ENCODE assay signal across 16 cellular contexts in genomic region chr9:115766495-115766894, GRCh38.
DNase-seq lines count a peak whose midpoint lies in the region; ATAC-seq and TF ChIP-seq lines count a peak whose summit lies in the region.
"Had no signal": no experiment of that assay in that cellular context is flagged by ENCODE, and none has a peak within 500 bp of the region (broad histone marks: within the 10 kb centered on the region; RNA-seq: fewer than 3 reads in every experiment).

No MANE protein-coding gene starts in this region.

- WGBS in SK-N-SH (ENCODE audit: low lambda C conversion rate): 64% methylated on average over 4 of the region's 4 CpGs

- no peak for TF ChIP-seq RAD21 in SK-N-SH (IDR thresholded peaks at IDR 0.05; ENCODE audit: low read length)

- H3K27ac ChIP-seq in SK-N-SH (ENCODE audit: low read depth in 2 of 2, low read length in 1 of 2) (no peak overlapping the region; a peak in 1 of 4 replicates), neural progenitor cell (no peak overlapping the region)
- H3K27ac ChIP-seq: 22Rv1 had no signal

- H3K27me3 Mint-ChIP-seq in neural progenitor cell (ENCODE audit: insufficient read depth, low read depth): no peaks in the 10 kb centered on the region
- H3K27me3 Mint-ChIP-seq: B cell; CD4-positive, alpha-beta T cell had no signal

- H3K27me3 ChIP-seq in SK-N-SH (ENCODE audit: insufficient read depth) (no peaks in the 10 kb centered on the region), neural progenitor cell (no peaks in the 10 kb centered on the region)

- H3K4me1 Mint-ChIP-seq in neural progenitor cell: no peaks in the 10 kb centered on the region
- H3K4me1 Mint-ChIP-seq: B cell had no signal

- ATAC-seq in SK-N-SH treated with all-trans-retinoic acid at 6 μM for 48 hours (peak; percentile 19; the same call in 1 of the 3 replicates), GM21360 (IDR thresholded peaks at IDR 0.05; ENCODE audit: unreplicated experiment) (no peak), HG03139 (IDR thresholded peaks at IDR 0.05; ENCODE audit: unreplicated experiment) (no peak)
- ATAC-seq: HCT116 had no signal

- H3K9me3 ChIP-seq in SK-N-SH (no peaks in the 10 kb centered on the region), neural progenitor cell (ENCODE audit: low read depth) (no peaks in the 10 kb centered on the region)

- DNase-seq in SK-N-SH (no peak), fibroblast of peridontal ligament (ENCODE audit: extremely low read depth) (peak; percentile 48), neural progenitor cell (ENCODE audit: low spot score) (no peak), hippocampal formation (lab: John Stamatoyannopoulos, UW) (no peak), NCI-H1092 treated with DMSO at 0.1 percent for 48 hours (lab: John Stamatoyannopoulos, UW) (no peak)
- DNase-seq: C1 segment of cervical spinal cord; Calu3; CD4-positive, alpha-beta T cell; DMS 273 treated with DMSO at 0.1 percent for 48 hours; IMR-90 had no signal

- H3K9me3 Mint-ChIP-seq in neural progenitor cell: no peaks in the 10 kb centered on the region
- H3K9me3 Mint-ChIP-seq: CD4-positive, alpha-beta T cell had no signal

- no peak overlapping the region for H3K27ac Mint-ChIP-seq in neural progenitor cell
- H3K27ac Mint-ChIP-seq: B cell; CD4-positive, alpha-beta T cell had no signal

- no peaks in the 10 kb centered on the region for H3K9me2 ChIP-seq in SK-N-SH

- no peak overlapping the region for H3K4me2 ChIP-seq in SK-N-SH
- no peak overlapping the region for H3K4me2 ChIP-seq in neural progenitor cell

- H3K36me3 ChIP-seq in SK-N-SH (replicated peaks in 1 of 2; ENCODE audit: control insufficient read depth in 1 of 2, insufficient read depth in 2 of 2, low read length in 1 of 2) (no peaks in the 10 kb centered on the region), neural progenitor cell (no peaks in the 10 kb centered on the region)

- POLR2A ChIA-PET in SK-N-SH (lab: Yijun Ruan, JAX): no interaction called here

- no peaks in the 10 kb centered on the region for H3F3A ChIP-seq in SK-N-SH (replicated peaks; ENCODE audit: insufficient read depth)
- H3F3A ChIP-seq in neural progenitor cell (ENCODE audit: low read depth): no peaks in the 10 kb centered on the region

- H3K79me2 ChIP-seq in SK-N-SH (ENCODE audit: insufficient read depth) (no peaks in the 10 kb centered on the region), neural progenitor cell (ENCODE audit: low read depth) (no peaks in the 10 kb centered on the region)

- no peaks in the 10 kb centered on the region for H3K36me3 Mint-ChIP-seq in neural progenitor cell

- H4K20me1 ChIP-seq in SK-N-SH (ENCODE audit: insufficient read depth) (no peaks in the 10 kb centered on the region), neural progenitor cell (ENCODE audit: low read depth) (no peaks in the 10 kb centered on the region)

- H3K4me3 Mint-ChIP-seq in neural progenitor cell: no peak overlapping the region
- H3K4me3 Mint-ChIP-seq: B cell; CD4-positive, alpha-beta T cell had no signal

- no peaks in the 10 kb centered on the region for H3K4me1 ChIP-seq in SK-N-SH (ENCODE audit: control insufficient read depth in 1 of 2, insufficient read depth in 2 of 2, low read depth in 1 of 2, low read length in 1 of 2)
- H3K4me1 ChIP-seq in neural progenitor cell: no peaks in the 10 kb centered on the region

- no peak for TF ChIP-seq CTCF in SK-N-SH (IDR thresholded peaks at IDR 0.05)
- no peak for TF ChIP-seq CTCF in neural progenitor cell (IDR thresholded peaks at IDR 0.05)

- TF ChIP-seq EP300 in SK-N-SH (IDR thresholded peaks at IDR 0.05; ENCODE audit: borderline replicate concordance in 1 of 2, low read depth in 1 of 2, low read length in 1 of 2): no peak

- CTCF ChIA-PET in SK-N-SH (lab: Yijun Ruan, JAX): interaction anchor here (1.0 kb wide), 2 partner anchors 173 to 197 kb away, joined by 3 read pairs; no protein-coding TSS in a partner anchor

- H2AFZ ChIP-seq in SK-N-SH (ENCODE audit: low read depth) (no peak overlapping the region), neural progenitor cell (replicated peaks) (peak overlapping the region; percentile 50)

- H3K4me3 ChIP-seq in SK-N-SH (ENCODE audit: low read depth in 2 of 2, low read length in 1 of 2) (no peak overlapping the region), neural progenitor cell (no peak overlapping the region)

- no peak overlapping the region for H3K9ac ChIP-seq in SK-N-SH
- H3K9ac ChIP-seq in neural progenitor cell: no peak overlapping the region

TF ChIP-seq in SK-N-SH treated with all-trans-retinoic acid at 6 μM for 48 hours, 23 proteins besides CTCF, POLR2A, EP300 and RAD21:
- TF ChIP-seq ZFP3 (CRISPR knock-in tag; IDR thresholded peaks at IDR 0.05): no peak
- no peak for TF ChIP-seq ZNF565 (CRISPR knock-in tag; conservative IDR thresholded peaks at IDR 0.05; ENCODE audit: low read depth)
- no peak for TF ChIP-seq ISL1 (CRISPR knock-in tag; IDR thresholded peaks at IDR 0.05)
- TF ChIP-seq ZNF8 (CRISPR knock-in tag; IDR thresholded peaks at IDR 0.05): no peak
- no peak for TF ChIP-seq BACH2 (CRISPR knock-in tag; IDR thresholded peaks at IDR 0.05; ENCODE audit: borderline replicate concordance)
- no peak for TF ChIP-seq ESRRG (CRISPR knock-in tag; IDR thresholded peaks at IDR 0.05)

TF ChIP-seq in SK-N-SH, 30 proteins besides CTCF, POLR2A, EP300 and RAD21:
- TF ChIP-seq NRF1 (IDR thresholded peaks at IDR 0.05; ENCODE audit: low read depth, low read length) (no peak), TAF1 (IDR thresholded peaks at IDR 0.05; ENCODE audit: borderline replicate concordance, low read depth, low read length) (no peak), GATA2 (CRISPR knock-in tag; IDR thresholded peaks at IDR 0.05) (no peak), FOXM1 (IDR thresholded peaks at IDR 0.05; ENCODE audit: low read depth) (no peak), RFX5 (IDR thresholded peaks at IDR 0.05; ENCODE audit: low read length) (no peak), GABPA (IDR thresholded peaks at IDR 0.05; ENCODE audit: low read depth) (no peak), FOXJ3 (CRISPR knock-in tag; IDR thresholded peaks at IDR 0.05) (no peak), RCOR1 (IDR thresholded peaks at IDR 0.05; ENCODE audit: low read length) (no peak), NFIC (IDR thresholded peaks at IDR 0.05; ENCODE audit: borderline replicate concordance) (no peak), CHD2 (IDR thresholded peaks at IDR 0.05; ENCODE audit: low read length, partially characterized antibody) (no peak), MEF2A (IDR thresholded peaks at IDR 0.05; ENCODE audit: borderline replicate concordance, low read depth) (no peak), USF2 (IDR thresholded peaks at IDR 0.05; ENCODE audit: borderline replicate concordance, low read depth, low read length) (no peak), ZBTB33 (IDR thresholded peaks at IDR 0.05; ENCODE audit: borderline replicate concordance, low read depth) (no peak), TEAD4 (IDR thresholded peaks at IDR 0.05; ENCODE audit: borderline replicate concordance, insufficient read depth) (no peak), SIN3A (IDR thresholded peaks at IDR 0.05; ENCODE audit: borderline replicate concordance, low read depth, low read length) (no peak), IRF3 (IDR thresholded peaks at IDR 0.05; ENCODE audit: low read depth, low read length) (no peak), USF1 (IDR thresholded peaks at IDR 0.05; ENCODE audit: borderline replicate concordance, low read depth) (no peak), ELF1 (IDR thresholded peaks at IDR 0.05) (no peak)
